ENCODE assay signal across 18 cellular contexts in the genomic region with DNA sequence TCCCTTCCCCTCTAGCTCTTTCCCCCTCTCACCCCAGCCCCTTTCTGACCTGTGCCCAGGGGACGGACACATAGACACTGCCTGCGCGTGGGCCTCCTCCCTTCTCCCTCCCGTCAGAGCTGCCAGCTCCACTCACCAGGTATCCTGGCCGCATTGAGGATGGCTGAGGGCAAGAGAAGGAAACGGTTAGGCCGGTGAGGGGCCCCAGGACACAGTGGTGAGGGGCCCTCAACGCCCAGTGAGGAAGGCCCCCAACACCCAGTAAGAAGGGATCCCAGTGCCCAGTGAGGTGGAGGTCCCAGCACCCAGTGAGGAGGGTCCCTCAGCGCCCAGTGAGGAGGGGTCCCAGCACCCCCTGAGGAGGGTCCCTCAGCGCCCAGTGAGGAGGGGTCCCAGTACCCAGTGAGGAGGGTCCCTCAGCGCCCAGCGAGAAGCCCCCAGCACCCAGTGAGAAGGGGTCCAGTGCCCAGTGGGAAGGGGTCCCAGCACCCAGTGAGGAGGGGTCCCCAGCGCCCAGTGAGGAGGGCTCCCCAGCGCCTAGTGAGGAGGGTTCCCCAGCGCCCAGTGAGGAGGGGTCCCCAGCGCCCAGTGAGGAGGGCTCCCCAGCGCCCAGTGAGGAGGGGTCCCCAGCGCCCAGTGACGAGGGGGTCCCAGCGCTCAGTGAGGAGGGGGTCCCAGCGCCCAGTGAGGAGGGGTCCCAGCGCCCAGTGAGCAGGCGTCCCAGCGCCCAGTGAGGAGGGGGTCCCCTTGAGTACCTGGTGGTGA. TPM values are rescaled to one million over a fixed set of nuclear protein-coding genes. Genes with fewer than 3 reads are reported as not detected.
A peak's percentile ranks its signal among the peaks of the same experiment; 100 is the strongest.
DNase-seq lines count a peak whose midpoint lies in the region; ATAC-seq and TF ChIP-seq lines count a peak whose summit lies in the region.
"Had no signal": no experiment of that assay in that cellular context is flagged by ENCODE, and none has a peak within 500 bp of the region (broad histone marks: within the 10 kb centered on the region; RNA-seq: fewer than 3 reads in every experiment).

No MANE protein-coding gene starts in this region.

- intact Hi-C loops in sciatic nerve (cut with DNase I) (no loop called here), testis (cut with DNase I; ENCODE audit: low total_unique reads) (no loop called here)
- intact Hi-C loops in naive thymus-derived CD4-positive, alpha-beta T cell (cut with micrococcal nuclease): no loop called here

- peak overlapping the region in 5 of 8 donors; percentile 18 to 90 (median 46) for H3K27ac Mint-ChIP-seq in CD8-positive, alpha-beta memory T cell
- H3K27ac Mint-ChIP-seq in naive thymus-derived CD4-positive, alpha-beta T cell: peak overlapping the region in 2 of 9 donors; percentile 12 to 66

- peak overlapping the region in 3 of 7 donors; percentile 19 to 64 (median 47) for H3K4me3 Mint-ChIP-seq in CD8-positive, alpha-beta memory T cell
- peak overlapping the region in 1 of 10 donors; percentile 63 for H3K4me3 Mint-ChIP-seq in naive thymus-derived CD4-positive, alpha-beta T cell

- no peaks in the 10 kb centered on the region for H3K27me3 ChIP-seq in CD8-positive, alpha-beta memory T cell (ENCODE audit: insufficient read depth, low read length, poor library complexity, severe bottlenecking)
- no peaks in the 10 kb centered on the region for H3K27me3 ChIP-seq in hepatocyte
- no peaks in the 10 kb centered on the region for H3K27me3 ChIP-seq in testis
- H3K27me3 ChIP-seq in naive thymus-derived CD4-positive, alpha-beta T cell (ENCODE audit: control insufficient read depth in 2 of 2, insufficient read depth in 2 of 2, low read length in 2 of 2): peaks cover 0 to 6% of the 10 kb centered on the region in 2 donors

- 88% methylated on average over 14 of the region's 24 CpGs for WGBS in hepatocyte (ENCODE audit: low lambda C conversion rate, missing lambda C conversion rate)
- 66 to 74% methylated on average over 6 to 23 of the region's 24 CpGs for WGBS in testis, 2 donors

- no peaks in the 10 kb centered on the region for H4K20me1 ChIP-seq in hepatocyte (ENCODE audit: insufficient read depth, poor library complexity, severe bottlenecking)

- TF ChIP-seq EP300 in Ishikawa (IDR thresholded peaks at IDR 0.05; ENCODE audit: borderline replicate concordance): no peak

- no peak overlapping the region for H2AFZ ChIP-seq in hepatocyte

- no peak for TF ChIP-seq POLR2A in testis (IDR thresholded peaks at IDR 0.05)

- peaks cover 4 to 15% (median 7%) of the 10 kb centered on the region in 5 donors for H3K9me3 Mint-ChIP-seq in CD8-positive, alpha-beta memory T cell
- peaks cover 6 to 19% (median 9%) of the 10 kb centered on the region in 11 donors for H3K9me3 Mint-ChIP-seq in naive thymus-derived CD4-positive, alpha-beta T cell

- no peak overlapping the region for H3K27ac ChIP-seq in CD8-positive, alpha-beta memory T cell (ENCODE audit: low read depth, low read length)
- H3K27ac ChIP-seq in hepatocyte (peak overlapping the region; percentile 97), testis (no peak overlapping the region)
- no peak overlapping the region for H3K27ac ChIP-seq in naive thymus-derived CD4-positive, alpha-beta T cell (ENCODE audit: low read depth, low read length)
- H3K27ac ChIP-seq: ascending aorta had no signal

- H3K4me2 ChIP-seq in hepatocyte: peak overlapping the region; percentile 80

- no peaks in the 10 kb centered on the region for H3K9me3 ChIP-seq in CD8-positive, alpha-beta memory T cell (ENCODE audit: low read length)
- H3K9me3 ChIP-seq in hepatocyte (ENCODE audit: low read depth): no peaks in the 10 kb centered on the region
- no peaks in the 10 kb centered on the region for H3K9me3 ChIP-seq in testis
- peaks cover 0 to 11% (median 0%) of the 10 kb centered on the region in 3 experiments for H3K9me3 ChIP-seq in naive thymus-derived CD4-positive, alpha-beta T cell (ENCODE audit: control insufficient read depth in 2 of 3, low read length in 3 of 3)
- H3K9me3 ChIP-seq: ascending aorta had no signal

- H3K4me3 ChIP-seq in CD8-positive, alpha-beta memory T cell (ENCODE audit: low read length): no peak overlapping the region
- H3K4me3 ChIP-seq in hepatocyte (no peak overlapping the region), testis (no peak overlapping the region)
- no peak overlapping the region for H3K4me3 ChIP-seq in naive thymus-derived CD4-positive, alpha-beta T cell (ENCODE audit: low read length)

- POLR2A ChIA-PET in CD8-positive, alpha-beta memory T cell (lab: Charles Lee): no interaction called here
- POLR2A ChIA-PET in naive thymus-derived CD4-positive, alpha-beta T cell (lab: Charles Lee): no interaction called here

- peaks cover 0 to 13% (median 9%) of the 10 kb centered on the region in 3 donors for H3K36me3 Mint-ChIP-seq in CD8-positive, alpha-beta memory T cell
- H3K36me3 Mint-ChIP-seq in naive thymus-derived CD4-positive, alpha-beta T cell: peaks cover 0 to 13% (median 5%) of the 10 kb centered on the region in 5 donors

- H3K27me3 Mint-ChIP-seq in CD8-positive, alpha-beta memory T cell: peaks cover 7 to 15% of the 10 kb centered on the region in 2 donors
- H3K27me3 Mint-ChIP-seq in naive thymus-derived CD4-positive, alpha-beta T cell: peaks cover 5 to 16% (median 10%) of the 10 kb centered on the region in 5 donors

- no peak for DNase-seq in CD8-positive, alpha-beta memory T cell
- no peak for DNase-seq in hepatocyte (ENCODE audit: low spot score)
- DNase-seq in sciatic nerve (ENCODE audit: low spot score): peak; percentile 47
- no peak for DNase-seq in stimulated activated CD4-positive, alpha-beta T cell treated with anti-CD3 and anti-CD28 coated beads, Interleukin-15, amount 100 ng/mL, for 24 hours
- DNase-seq in testis: no peak
- no peak for DNase-seq in naive thymus-derived CD4-positive, alpha-beta T cell
- no peak for DNase-seq in NCI-H128 (lab: John Stamatoyannopoulos, UW; ENCODE audit: unreplicated experiment)
- DNase-seq: activated CD4-positive, CD25-positive, alpha-beta regulatory T cell; activated gamma-delta T cell; C1 segment of cervical spinal cord; cortex of kidney had no signal

- TF ChIP-seq CTCF in hepatocyte (IDR thresholded peaks at IDR 0.05; ENCODE audit: poor library complexity) (no peak), testis (IDR thresholded peaks at IDR 0.05) (no peak)

- peaks cover 4 to 12% (median 5%) of the 10 kb centered on the region in 3 donors for H3K4me1 Mint-ChIP-seq in CD8-positive, alpha-beta memory T cell
- H3K4me1 Mint-ChIP-seq in naive thymus-derived CD4-positive, alpha-beta T cell: peaks cover 3 to 11% (median 5%) of the 10 kb centered on the region in 7 donors

- no peak for ATAC-seq in sciatic nerve
- ATAC-seq in naive thymus-derived CD4-positive, alpha-beta T cell: no peak
- ATAC-seq: Right ventricle myocardium inferior had no signal

- no peaks in the 10 kb centered on the region for H3K36me3 ChIP-seq in CD8-positive, alpha-beta memory T cell (ENCODE audit: insufficient read depth, low read length)
- H3K36me3 ChIP-seq in hepatocyte (replicated peaks; ENCODE audit: insufficient read depth, low read depth) (no peaks in the 10 kb centered on the region), testis (ENCODE audit: low read depth, missing control alignments) (no peaks in the 10 kb centered on the region)
- no peaks in the 10 kb centered on the region for H3K36me3 ChIP-seq in naive thymus-derived CD4-positive, alpha-beta T cell (ENCODE audit: control insufficient read depth in 2 of 3, insufficient read depth in 3 of 3, low read length in 3 of 3)
- H3K36me3 ChIP-seq: ascending aorta had no signal

- peaks cover 6% of the 10 kb centered on the region for H3K79me2 ChIP-seq in hepatocyte

- H3K9me2 ChIP-seq in hepatocyte (replicated peaks; ENCODE audit: insufficient read depth): no peaks in the 10 kb centered on the region

- no peak for TF ChIP-seq RAD21 in Ishikawa (IDR thresholded peaks at IDR 0.05; ENCODE audit: low read depth)

- H3K4me1 ChIP-seq in CD8-positive, alpha-beta memory T cell (ENCODE audit: insufficient read depth, low read length): peaks cover 16% of the 10 kb centered on the region
- no peaks in the 10 kb centered on the region for H3K4me1 ChIP-seq in hepatocyte (ENCODE audit: insufficient read depth)
- peaks cover 3% of the 10 kb centered on the region for H3K4me1 ChIP-seq in testis
- H3K4me1 ChIP-seq in naive thymus-derived CD4-positive, alpha-beta T cell (ENCODE audit: control insufficient read depth in 2 of 2, insufficient read depth in 2 of 2, low read length in 2 of 2): peaks cover 3 to 12% of the 10 kb centered on the region in 2 donors
- H3K4me1 ChIP-seq: ascending aorta had no signal

- CTCF ChIA-PET in CD8-positive, alpha-beta memory T cell (lab: Charles Lee): interaction anchor here (1.7 kb wide), 1 partner anchor 11 kb away, joined by 11 read pairs; no protein-coding TSS in a partner anchor
- CTCF ChIA-PET in naive thymus-derived CD4-positive, alpha-beta T cell (lab: Charles Lee): interaction anchor here (0.6 to 0.7 kb wide), 2 partner anchors 11 to 175 kb away, joined by 3 read pairs; no protein-coding TSS in a partner anchor

RNA-seq across cellular contexts. Expression of gene PRSS22, which starts 1.1 kb away (rescaled TPM):
- not detected for total RNA-seq in CD8-positive, alpha-beta memory T cell
- polyA plus RNA-seq in CD8-positive, alpha-beta memory T cell: not detected
- 50.0 and 60.2 TPM in 2 replicates for total RNA-seq in hepatocyte
- 66.3 and 100 TPM in 2 replicates for polyA plus RNA-seq in hepatocyte
- total RNA-seq in sciatic nerve: 0.36 TPM
- not detected for total RNA-seq in testis
- polyA plus RNA-seq in testis (ENCODE audit: insufficient read depth, low read depth, low replicate concordance): 0.38 TPM
- total RNA-seq in naive thymus-derived CD4-positive, alpha-beta T cell: under 1 TPM in 2 of 5 experiments, not detected in 3; 0.59 to 0.72 TPM
- not detected for polyA plus RNA-seq in naive thymus-derived CD4-positive, alpha-beta T cell
- total RNA-seq: ascending aorta; glomerular endothelial cell; osteocyte; Right ventricle myocardium inferior; T-helper 1 cell treated with Interleukin-12 subunit alpha and Interleukin-12 subunit beta and Interleukin-4 antibody, amounts not matched to agents 30 ng/mL and 1 ng/mL, for 36 hours had no signal

RNA-seq across cellular contexts. Expression of gene FLYWCH2, which starts 26.1 kb away (rescaled TPM):
- total RNA-seq in CD8-positive, alpha-beta memory T cell: 10 to 100 TPM; 24.7 to 27.2 TPM
- polyA plus RNA-seq in CD8-positive, alpha-beta memory T cell: 24.0 TPM
- total RNA-seq in hepatocyte (31.6 and 45.1 TPM in 2 replicates), sciatic nerve (17.7 TPM), testis (10 to 100 TPM; 96.1 to 96.5 TPM)
- polyA plus RNA-seq in hepatocyte (33.1 and 40.0 TPM in 2 replicates), testis (ENCODE audit: insufficient read depth, low read depth, low replicate concordance) (42.3 TPM)
- 10 to 100 TPM; 13.6 to 30.4 (median 24.0) TPM for total RNA-seq in naive thymus-derived CD4-positive, alpha-beta T cell
- polyA plus RNA-seq in naive thymus-derived CD4-positive, alpha-beta T cell: 10 to 100 TPM; 24.8 to 26.8 TPM

RNA-seq across cellular contexts. Expression of gene ZG16B, which starts 26.8 kb away (rescaled TPM):
- total RNA-seq in CD8-positive, alpha-beta memory T cell: under 1 TPM; 0.29 to 0.74 TPM
- not detected for polyA plus RNA-seq in CD8-positive, alpha-beta memory T cell
- total RNA-seq in hepatocyte (4.3 and 5.4 TPM in 2 replicates), sciatic nerve (not detected), testis (1 to 10 TPM; 1.7 to 3.5 TPM)
- polyA plus RNA-seq in hepatocyte (4.9 and 7.9 TPM in 2 replicates), testis (ENCODE audit: insufficient read depth, low read depth, low replicate concordance) (1.8 TPM)
- total RNA-seq in naive thymus-derived CD4-positive, alpha-beta T cell: 10 to 100 TPM in 1 of 5 experiments, 1 to 10 TPM in 1, not detected in 3; 2.3 to 17.2 TPM
- polyA plus RNA-seq in naive thymus-derived CD4-positive, alpha-beta T cell: not detected
- total RNA-seq: ascending aorta, osteocyte had no signal

RNA-seq across cellular contexts. Expression of gene PRSS21, which starts 39.8 kb away (rescaled TPM):
- total RNA-seq in CD8-positive, alpha-beta memory T cell: 1 to 10 TPM; 8.8 to 9.2 TPM
- 13.6 TPM for polyA plus RNA-seq in CD8-positive, alpha-beta memory T cell
- total RNA-seq in hepatocyte (not detected in 2 replicates), sciatic nerve (0.40 TPM), testis (100 to 1,000 TPM in 1 of 2 donors, 10 to 100 TPM in 1; 62.5 to 130 TPM)
- polyA plus RNA-seq in hepatocyte (not detected in 2 replicates), testis (ENCODE audit: insufficient read depth, low read depth, low replicate concordance) (153 TPM)
- total RNA-seq in naive thymus-derived CD4-positive, alpha-beta T cell: 1 to 10 TPM in 4 of 5 experiments, not detected in 1; 1.1 to 7.9 (median 1.4) TPM
- polyA plus RNA-seq in naive thymus-derived CD4-positive, alpha-beta T cell: 10 to 100 TPM in 1 of 2 donors, 1 to 10 TPM in 1; 1.9 to 11.2 TPM
- total RNA-seq: ascending aorta, glomerular endothelial cell, mononuclear cell, osteocyte, Right ventricle myocardium inferior had no signal

RNA-seq across cellular contexts. Expression of gene FLYWCH1, which starts 54.9 kb away (rescaled TPM):
- total RNA-seq in CD8-positive, alpha-beta memory T cell: 10 to 100 TPM; 37.2 to 39.8 TPM
- 20.9 TPM for polyA plus RNA-seq in CD8-positive, alpha-beta memory T cell
- 11.7 and 14.6 TPM in 2 replicates for total RNA-seq in hepatocyte
- 16.9 and 17.1 TPM in 2 replicates for polyA plus RNA-seq in hepatocyte
- 72.5 TPM for total RNA-seq in sciatic nerve
- 10 to 100 TPM; 26.7 to 31.0 TPM for total RNA-seq in testis
- polyA plus RNA-seq in testis (ENCODE audit: insufficient read depth, low read depth, low replicate concordance): 12.5 TPM
- total RNA-seq in naive thymus-derived CD4-positive, alpha-beta T cell: 100 to 1,000 TPM in 2 of 5 experiments, 10 to 100 TPM in 3; 48.6 to 149 (median 87.0) TPM
- 10 to 100 TPM; 12.4 to 30.0 TPM for polyA plus RNA-seq in naive thymus-derived CD4-positive, alpha-beta T cell

Comparison
In these comparisons a context has a peak if more than half of its experiments do, and no peak if none do; other contexts are left out.
1. RNA of gene PRSS22, which starts 1.1 kb away (total RNA-seq): 50.0 to 60.2 TPM in hepatocyte; 0.36 TPM in sciatic nerve (single experiment), not detected in testis, 0.59 to 0.72 TPM in naive thymus-derived CD4-positive, alpha-beta T cell and not detected in CD8-positive, alpha-beta memory T cell; every median in the first group is over 10 times any median in the second.